Comparison of ENCODE assay signal across 18 cellular contexts in the genomic region with DNA sequence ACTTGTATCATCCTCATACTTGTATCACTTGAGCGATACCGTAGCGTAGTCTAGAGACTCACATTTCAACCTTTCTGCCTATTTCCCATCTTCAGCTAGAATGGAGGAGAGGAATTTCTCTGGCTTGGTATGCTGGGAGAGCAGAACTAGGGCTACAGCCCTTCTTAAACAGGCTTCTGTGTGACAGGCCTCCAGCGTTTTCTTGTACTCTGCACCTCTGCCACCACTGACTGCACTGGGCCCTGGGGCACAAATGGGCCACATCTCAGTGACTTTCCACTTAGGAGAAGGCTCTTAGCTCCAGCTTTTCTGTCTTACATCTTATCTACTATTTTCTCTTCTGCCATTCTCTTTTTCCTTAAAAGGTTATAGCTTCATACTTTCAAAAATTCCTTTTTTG.
"Had no signal": no experiment of that assay in that cellular context is flagged by ENCODE, and none has a peak within 500 bp of the region (broad histone marks: within the 10 kb centered on the region; RNA-seq: fewer than 3 reads in every experiment).

No MANE protein-coding gene starts in this region.

- H3K9me3 Mint-ChIP-seq: natural killer cell; stimulated activated naive B cell treated with anti-CD40 and anti-IgM and Interleukin-4, amounts not matched to agents 10 μg/mL and 1 μg/mL and 100 μg/mL, for 72 hours; stimulated activated naive CD8-positive, alpha-beta T cell treated with anti-CD3 and anti-CD28 coated beads, Interleukin-15, amount 100 ng/mL, for 72 hours had no signal

- H3K4me1 Mint-ChIP-seq: natural killer cell; stimulated activated naive B cell treated with anti-CD40 and anti-IgM and Interleukin-4, amounts not matched to agents 10 μg/mL and 1 μg/mL and 100 μg/mL, for 72 hours; stimulated activated naive CD8-positive, alpha-beta T cell treated with anti-CD3 and anti-CD28 coated beads, Interleukin-15, amount 100 ng/mL, for 72 hours had no signal

- H3K4me3 Mint-ChIP-seq: stimulated activated naive B cell treated with anti-CD40 and anti-IgM and Interleukin-4, amounts not matched to agents 10 μg/mL and 1 μg/mL and 100 μg/mL, for 72 hours; stimulated activated naive CD8-positive, alpha-beta T cell treated with anti-CD3 and anti-CD28 coated beads, Interleukin-15, amount 100 ng/mL, for 72 hours had no signal

- H3K9ac ChIP-seq: parathyroid adenoma had no signal

- H3K79me2 ChIP-seq: hepatocyte, parathyroid adenoma had no signal

- H3K4me3 ChIP-seq: esophagus squamous epithelium, hepatocyte, lung, testis, tibial nerve, upper lobe of right lung, vagina had no signal

- ATAC-seq: left colon; natural killer cell; sciatic nerve; stimulated activated naive B cell treated with anti-CD40 and anti-IgM and Interleukin-4, amounts not matched to agents 10 μg/mL and 1 μg/mL and 100 μg/mL, for 72 hours; stimulated activated naive CD8-positive, alpha-beta T cell treated with anti-CD3 and anti-CD28 coated beads, Interleukin-15, amount 100 ng/mL, for 72 hours; upper lobe of right lung had no signal

- H3K27ac Mint-ChIP-seq: natural killer cell; stimulated activated naive B cell treated with anti-CD40 and anti-IgM and Interleukin-4, amounts not matched to agents 10 μg/mL and 1 μg/mL and 100 μg/mL, for 72 hours; stimulated activated naive CD8-positive, alpha-beta T cell treated with anti-CD3 and anti-CD28 coated beads, Interleukin-15, amount 100 ng/mL, for 72 hours had no signal

- H3K27ac ChIP-seq: esophagus squamous epithelium, hepatocyte, parathyroid adenoma, testis, tibial nerve, upper lobe of right lung, vagina had no signal

- H3K27me3 ChIP-seq: esophagus squamous epithelium, hepatocyte, testis, tibial nerve, upper lobe of right lung, vagina had no signal

- H3K9me3 ChIP-seq: esophagus squamous epithelium, testis, tibial nerve, upper lobe of right lung, vagina had no signal

- H3K27me3 Mint-ChIP-seq: stimulated activated naive B cell treated with anti-CD40 and anti-IgM and Interleukin-4, amounts not matched to agents 10 μg/mL and 1 μg/mL and 100 μg/mL, for 72 hours; stimulated activated naive CD8-positive, alpha-beta T cell treated with anti-CD3 and anti-CD28 coated beads, Interleukin-15, amount 100 ng/mL, for 72 hours had no signal

- H2AFZ ChIP-seq: hepatocyte, parathyroid adenoma had no signal

- H3K4me2 ChIP-seq: hepatocyte had no signal

- DNase-seq: effector memory CD4-positive, alpha-beta T cell; esophagus squamous epithelium; foreskin fibroblast; left colon; left ventricle myocardium superior; natural killer cell; stimulated activated CD4-positive, alpha-beta T cell treated with anti-CD3 and anti-CD28 coated beads, Interleukin-2, amount 100 ng/mL, for 24 hours; stimulated activated CD4-positive, alpha-beta T cell treated with anti-CD3 and anti-CD28 coated beads, Interleukin-4, amount 100 ng/mL, for 4 hours; stimulated activated naive B cell treated with anti-CD40 and anti-IgM and Interleukin-4, amounts not matched to agents 10 μg/mL and 1 μg/mL and 100 μg/mL, for 72 hours; stimulated activated naive CD8-positive, alpha-beta T cell treated with anti-CD3 and anti-CD28 coated beads, Interleukin-15, amount 100 ng/mL, for 72 hours; testis; upper lobe of right lung had no signal

- H3K4me1 ChIP-seq: esophagus squamous epithelium, parathyroid adenoma, testis, tibial nerve, upper lobe of right lung, vagina had no signal
